Comparison of ENCODE assay signal across 19 cellular contexts in genomic region chr3:172448661-172449467, GRCh38. TPM values are rescaled to one million over a fixed set of nuclear protein-coding genes. Genes with fewer than 3 reads are reported as not detected.
DNase-seq lines count a peak whose midpoint lies in the region; ATAC-seq and TF ChIP-seq lines count a peak whose summit lies in the region.
"Had no signal": no experiment of that assay in that cellular context is flagged by ENCODE, and none has a peak within 500 bp of the region (broad histone marks: within the 10 kb centered on the region; RNA-seq: fewer than 3 reads in every experiment).

No MANE protein-coding gene starts in this region.

- H3K27ac Mint-ChIP-seq in stimulated activated naive B cell treated with anti-CD40 and anti-IgM and Interleukin-4, amounts not matched to agents 10 μg/mL and 1 μg/mL and 100 μg/mL, for 72 hours, result peak overlapping the region; percentile 43
- no peak overlapping the region for H3K27ac Mint-ChIP-seq in osteocyte (ENCODE audit: unreplicated experiment)
- H3K27ac Mint-ChIP-seq: memory B cell had no signal

- H3K4me3 ChIP-seq in iPS-11a (ENCODE audit: low read depth, low read length), result peak overlapping the region; percentile 18
- H3K4me3 ChIP-seq: Peyer's patch, skin epidermis had no signal

- ATAC-seq in stimulated activated naive B cell treated with anti-CD40 and anti-IgM and Interleukin-4, amounts not matched to agents 10 μg/mL and 1 μg/mL and 100 μg/mL, for 72 hours (replicated peaks), result no peak
- no peak for ATAC-seq in HG02678 (IDR thresholded peaks at IDR 0.05; ENCODE audit: unreplicated experiment)

- no peak for TF ChIP-seq CTCF in osteocyte (IDR thresholded peaks at IDR 0.05)

- H3K4me3 Mint-ChIP-seq in stimulated activated naive B cell treated with anti-CD40 and anti-IgM and Interleukin-4, amounts not matched to agents 10 μg/mL and 1 μg/mL and 100 μg/mL, for 72 hours, result no peak overlapping the region
- no peak overlapping the region for H3K4me3 Mint-ChIP-seq in osteocyte (ENCODE audit: unreplicated experiment)

- peaks cover 0 to 1% of the 10 kb centered on the region in 2 donors for H3K9me3 Mint-ChIP-seq in stimulated activated naive B cell treated with anti-CD40 and anti-IgM and Interleukin-4, amounts not matched to agents 10 μg/mL and 1 μg/mL and 100 μg/mL, for 72 hours
- H3K9me3 Mint-ChIP-seq in osteocyte (ENCODE audit: unreplicated experiment), result peaks cover 11% of the 10 kb centered on the region

- peaks cover 3 to 8% of the 10 kb centered on the region in 2 donors for H3K36me3 Mint-ChIP-seq in stimulated activated naive B cell treated with anti-CD40 and anti-IgM and Interleukin-4, amounts not matched to agents 10 μg/mL and 1 μg/mL and 100 μg/mL, for 72 hours
- peaks cover 5% of the 10 kb centered on the region for H3K36me3 Mint-ChIP-seq in osteocyte (ENCODE audit: unreplicated experiment)

- H3K27me3 Mint-ChIP-seq in stimulated activated naive B cell treated with anti-CD40 and anti-IgM and Interleukin-4, amounts not matched to agents 10 μg/mL and 1 μg/mL and 100 μg/mL, for 72 hours, result peaks cover 50 to 52% of the 10 kb centered on the region in 2 donors
- H3K27me3 Mint-ChIP-seq in osteocyte (ENCODE audit: unreplicated experiment), result peaks cover 63% of the 10 kb centered on the region

- peak; percentile 19 to 20 for DNase-seq in activated T-cell treated with anti-CD3 and anti-CD28 coated beads, Interleukin-2, amount 50 U/mL, for 48 hours
- no peak for DNase-seq in activated T-cell treated with anti-CD3 and anti-CD28 coated beads for 4 hours
- DNase-seq in NCI-H69 (lab: John Stamatoyannopoulos, UW), result peak; percentile 26
- DNase-seq in stimulated activated naive B cell treated with anti-CD40 and anti-IgM and Interleukin-4, amounts not matched to agents 10 μg/mL and 1 μg/mL and 100 μg/mL, for 72 hours, result no peak
- no peak for DNase-seq in osteocyte (ENCODE audit: extremely low spot score, unreplicated experiment)
- DNase-seq in SW 1271 (lab: John Stamatoyannopoulos, UW), result no peak
- DNase-seq: activated CD4-positive, alpha-beta T cell treated with anti-CD3 and anti-CD28 coated beads for 1 hour; activated effector memory CD4-positive, alpha-beta T cell treated with Interleukin-2 at 50 U/mL for 16 hours; DMS79; NCI-H1436 treated with DMSO at 0.1 percent for 48 hours; NCI-H446; Peyer's patch had no signal

- H3K4me1 Mint-ChIP-seq in stimulated activated naive B cell treated with anti-CD40 and anti-IgM and Interleukin-4, amounts not matched to agents 10 μg/mL and 1 μg/mL and 100 μg/mL, for 72 hours, result peaks cover 24 to 35% of the 10 kb centered on the region in 2 donors
- peaks cover 6% of the 10 kb centered on the region for H3K4me1 Mint-ChIP-seq in osteocyte (ENCODE audit: unreplicated experiment)

RNA-seq across cellular contexts. Expression of gene GHSR, which starts 0.6 kb away (rescaled TPM):
- total RNA-seq in osteocyte, result not detected in 2 replicates
- total RNA-seq: dermis blood vessel endothelial cell, LHCN-M2, omental fat pad, Peyer's patch had no signal

Comparison
In these comparisons a context has a peak if more than half of its experiments do, and no peak if none do; other contexts are left out.
1. DNase-seq: peak in activated T-cell treated with anti-CD3 and anti-CD28 coated beads, Interleukin-2, amount 50 U/mL, for 48 hours (2 of 2) and NCI-H69 (single experiment); none in activated T-cell treated with anti-CD3 and anti-CD28 coated beads for 4 hours (single experiment), stimulated activated naive B cell treated with anti-CD40 and anti-IgM and Interleukin-4, amounts not matched to agents 10 μg/mL and 1 μg/mL and 100 μg/mL, for 72 hours (single experiment), osteocyte (single experiment) and SW 1271 (0 of 2).